Comparison of ENCODE assay signal across 35 cellular contexts in the genomic region with DNA sequence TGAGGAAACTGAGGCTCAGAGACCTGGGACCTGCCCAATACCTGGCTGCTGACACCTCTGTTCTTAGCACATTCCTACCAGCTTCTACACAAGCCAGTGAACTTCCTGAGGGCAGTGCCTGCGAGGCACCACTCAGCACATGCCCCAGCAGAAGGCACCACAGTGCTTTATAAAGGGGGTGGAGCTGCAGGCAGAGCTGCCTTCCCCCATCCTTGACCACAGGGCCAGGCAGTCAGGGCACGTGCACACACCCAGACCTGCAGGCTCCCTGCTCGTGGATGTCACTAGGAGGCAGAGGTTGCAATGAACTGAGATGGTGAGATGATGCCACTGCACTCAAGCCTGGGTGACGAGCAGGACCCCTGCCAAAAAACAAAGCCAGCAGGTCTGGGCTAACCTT. TPM values are rescaled to one million over a fixed set of nuclear protein-coding genes. Genes with fewer than 3 reads are reported as not detected.
DNase-seq lines count a peak whose midpoint lies in the region; ATAC-seq, FAIRE-seq and TF ChIP-seq lines count a peak whose summit lies in the region.
"Had no signal": no experiment of that assay in that cellular context is flagged by ENCODE, and none has a peak within 500 bp of the region (broad histone marks: within the 10 kb centered on the region; RNA-seq: fewer than 3 reads in every experiment).

No MANE protein-coding gene starts in this region.

- no TSS peak for BruUV-seq in HepG2 (replicated peaks; lab: Mats Ljungman, UMichigan)
- no TSS peak for BruUV-seq in OCI-LY7 (replicated peaks; lab: Mats Ljungman, UMichigan)

- no peak overlapping the region for H3K4ac ChIP-seq in mesendoderm (ENCODE audit: low read depth, low read length)

- H2AK5ac ChIP-seq in mesendoderm (ENCODE audit: low read length) = no peak overlapping the region

- intact Hi-C loops in HepG2 (cut with micrococcal nuclease; ENCODE audit: unreplicated experiment) = no loop called here
- intact Hi-C loops in right lobe of liver (cut with DNase I) = no loop called here
- intact Hi-C loops in left colon (cut with DNase I, micrococcal nuclease) = no loop called here
- intact Hi-C loops in OCI-LY7 (cut with micrococcal nuclease; ENCODE audit: unreplicated experiment) = no loop called here
- intact Hi-C loops in activated CD4-positive, alpha-beta T cell treated with anti-CD3 and anti-CD28 coated beads, Interleukin-2, amount 10 ng/mL, durations not matched to agents 24 days and 14 days (cut with micrococcal nuclease) = no loop called here

- 9% methylated on average over 3 of the region's 4 CpGs for WGBS in HepG2 (ENCODE audit: low lambda C conversion rate)
- 53% methylated on average over 3 of the region's 4 CpGs for WGBS in right lobe of liver (ENCODE audit: insufficient coverage, low coverage, low lambda C conversion rate, missing lambda C conversion rate)
- WGBS in mesendoderm (ENCODE audit: extremely low coverage, insufficient coverage, low lambda C conversion rate) = no CpG with 5 or more reads among the region's 4 CpGs

- H3K18ac ChIP-seq in mesendoderm (ENCODE audit: low read length) = no peak overlapping the region

- no peak overlapping the region for H3K23ac ChIP-seq in mesendoderm (ENCODE audit: low read length)

- H3K9ac ChIP-seq in HepG2 (ENCODE audit: insufficient read depth, low read depth, low read length) (no peak overlapping the region), mesendoderm (ENCODE audit: low read length) (no peak overlapping the region)
- H3K9ac ChIP-seq: neural progenitor cell had no signal

- H3K4me3 Mint-ChIP-seq in T-helper 17 cell = no peak overlapping the region
- H3K4me3 Mint-ChIP-seq in activated CD4-positive, alpha-beta T cell treated with anti-CD3 and anti-CD28 coated beads, Interleukin-2, amount 10 ng/mL, durations not matched to agents 24 days and 14 days = no peak overlapping the region
- H3K4me3 Mint-ChIP-seq: activated naive CD8-positive, alpha-beta T cell treated with anti-CD3 and anti-CD28 coated beads for 36 hours; activated T-helper 17 cell treated with anti-CD3 and anti-CD28 coated beads, Interleukin-2, amount 50 U/mL, for 72 hours; dendritic cell treated with granulocyte-macrophage colony-stimulating factor and Interleukin-4, amounts not matched to agents 40 ng/mL and 50 ng/mL, for 4 days; neural progenitor cell; type B pancreatic cell had no signal

- in situ Hi-C loops in HepG2 (cut with HindIII; ENCODE audit: extremely low pct_ligation_motif_present, low pct_unique_long_range_greater_than_20kb) = no loop called here

- H4K20me1 ChIP-seq in HepG2 (ENCODE audit: insufficient read depth, low read length) = no peaks in the 10 kb centered on the region
- no peaks in the 10 kb centered on the region for H4K20me1 ChIP-seq in OCI-LY7 (ENCODE audit: insufficient read depth, low read length)

- H3K9me3 Mint-ChIP-seq in activated CD4-positive, alpha-beta T cell treated with anti-CD3 and anti-CD28 coated beads, Interleukin-2, amount 10 ng/mL, durations not matched to agents 24 days and 14 days = peaks cover 3% of the 10 kb centered on the region
- H3K9me3 Mint-ChIP-seq: activated T-helper 17 cell treated with anti-CD3 and anti-CD28 coated beads, Interleukin-2, amount 50 U/mL, for 72 hours; dendritic cell treated with granulocyte-macrophage colony-stimulating factor and Interleukin-4, amounts not matched to agents 40 ng/mL and 50 ng/mL, for 4 days; neural progenitor cell had no signal

- H3K4me3 ChIP-seq in HepG2 (replicated peaks in 1 of 3; ENCODE audit: insufficient read depth in 1 of 3, low read depth in 2 of 3, low read length in 3 of 3) (no peak overlapping the region), right lobe of liver (no peak overlapping the region), BE2C (ENCODE audit: low read depth, low read length) (no peak overlapping the region), OCI-LY7 (ENCODE audit: low read depth, low read length, poor library complexity, severe bottlenecking) (no peak overlapping the region), mesendoderm (ENCODE audit: low read length) (no peak overlapping the region)
- H3K4me3 ChIP-seq: ascending aorta, GM12878, HAP-1, MG63, neural progenitor cell, sigmoid colon had no signal

- no peak for TF ChIP-seq RAD21 in HepG2 (CRISPR knock-in tag; IDR thresholded peaks at IDR 0.05)

- no peaks in the 10 kb centered on the region for H3K9me2 ChIP-seq in OCI-LY7 (ENCODE audit: insufficient read depth, low read length)

- no peak overlapping the region for H3K56ac ChIP-seq in mesendoderm (ENCODE audit: low read length)

- H2BK5ac ChIP-seq in mesendoderm (ENCODE audit: low read length) = no peak overlapping the region

- H2AFZ ChIP-seq in HepG2 (ENCODE audit: low read length) (no peak overlapping the region), OCI-LY7 (ENCODE audit: low read length) (no peak overlapping the region)
- H2AFZ ChIP-seq: neural progenitor cell had no signal

- H3K4me2 ChIP-seq in HepG2 (ENCODE audit: low read depth, low read length) (no peak overlapping the region), OCI-LY7 (ENCODE audit: low read length) (no peak overlapping the region), mesendoderm (ENCODE audit: low read length) (no peak overlapping the region)
- H3K4me2 ChIP-seq: neural progenitor cell had no signal

- no peak for FAIRE-seq in HepG2 (lab: Jason Lieb, UNC)
- FAIRE-seq: endometrium, GM12878, kidney, RCC 7860 had no signal

- H4K8ac ChIP-seq in mesendoderm (ENCODE audit: low read depth, low read length) = no peak overlapping the region

- TF ChIP-seq CTCF in HepG2 (CRISPR knock-in tag; IDR thresholded peaks at IDR 0.05) = no peak
- TF ChIP-seq CTCF in right lobe of liver (IDR thresholded peaks at IDR 0.05) = no peak
- no peak for TF ChIP-seq CTCF in BE2C (IDR thresholded peaks at IDR 0.05; ENCODE audit: low read depth, low read length)
- TF ChIP-seq CTCF in OCI-LY7 (conservative IDR thresholded peaks at IDR 0.05; ENCODE audit: low read length) = no peak

- peaks cover 32% of the 10 kb centered on the region for H3K4me1 ChIP-seq in HepG2 (ENCODE audit: insufficient read depth, low read length)
- H3K4me1 ChIP-seq in right lobe of liver = no peaks in the 10 kb centered on the region
- no peaks in the 10 kb centered on the region for H3K4me1 ChIP-seq in BE2C
- no peaks in the 10 kb centered on the region for H3K4me1 ChIP-seq in OCI-LY7 (ENCODE audit: insufficient read depth, low read length, poor library complexity, severe bottlenecking)
- H3K4me1 ChIP-seq in mesendoderm (ENCODE audit: control insufficient read depth, low read depth, low read length) = no peaks in the 10 kb centered on the region
- H3K4me1 ChIP-seq: ascending aorta, HAP-1, neural progenitor cell, sigmoid colon had no signal

- H4K5ac ChIP-seq in mesendoderm (ENCODE audit: low read length) = no peak overlapping the region

- ATAC-seq in HepG2 (peak; percentile 43), right lobe of liver (no peak), T-helper 17 cell (no peak), left colon (peak; percentile 47)
- ATAC-seq: activated T-helper 17 cell treated with anti-CD3 and anti-CD28 coated beads, Interleukin-2, amount 50 U/mL, for 72 hours; GM12878 had no signal

- peaks cover under 1% of the 10 kb centered on the region for H3K36me3 Mint-ChIP-seq in T-helper 17 cell (ENCODE audit: low read depth)
- no peaks in the 10 kb centered on the region for H3K36me3 Mint-ChIP-seq in activated CD4-positive, alpha-beta T cell treated with anti-CD3 and anti-CD28 coated beads, Interleukin-2, amount 10 ng/mL, durations not matched to agents 24 days and 14 days (ENCODE audit: low read depth)
- H3K36me3 Mint-ChIP-seq: activated naive CD8-positive, alpha-beta T cell treated with anti-CD3 and anti-CD28 coated beads for 36 hours; neural progenitor cell had no signal

- TF ChIP-seq EP300 in HepG2 (IDR thresholded peaks at IDR 0.05; ENCODE audit: low read depth in 2 of 2, low read length in 2 of 2) (no peak), HepG2 (CRISPR knock-in tag; IDR thresholded peaks at IDR 0.05; ENCODE audit: borderline replicate concordance) (no peak)

- H3K79me1 ChIP-seq in mesendoderm (ENCODE audit: low read length) = no peaks in the 10 kb centered on the region

- no peaks in the 10 kb centered on the region for H3K36me3 ChIP-seq in HepG2 (replicated peaks in 1 of 2; ENCODE audit: control insufficient read depth in 1 of 2, insufficient read depth in 2 of 2, low read length in 2 of 2)
- no peaks in the 10 kb centered on the region for H3K36me3 ChIP-seq in right lobe of liver
- no peaks in the 10 kb centered on the region for H3K36me3 ChIP-seq in BE2C
- H3K36me3 ChIP-seq in OCI-LY7 (ENCODE audit: insufficient read depth, low read length) = no peaks in the 10 kb centered on the region
- H3K36me3 ChIP-seq in mesendoderm (ENCODE audit: control insufficient read depth, insufficient read depth, low read length) = no peaks in the 10 kb centered on the region
- H3K36me3 ChIP-seq: ascending aorta, HAP-1, MG63, neural progenitor cell, sigmoid colon, WERI-Rb-1 had no signal

- H3K27ac ChIP-seq in HepG2 (ENCODE audit: extremely low read length, insufficient read depth, low read length) = no peak overlapping the region
- H3K27ac ChIP-seq in right lobe of liver = no peak overlapping the region
- no peak overlapping the region for H3K27ac ChIP-seq in OCI-LY7 (ENCODE audit: low read depth, low read length, poor library complexity, severe bottlenecking)
- no peak overlapping the region for H3K27ac ChIP-seq in mesendoderm (ENCODE audit: low read depth, low read length)
- H3K27ac ChIP-seq: ascending aorta, neural progenitor cell, sigmoid colon, WERI-Rb-1 had no signal

- H3K27me3 Mint-ChIP-seq in T-helper 17 cell = peaks cover 5% of the 10 kb centered on the region
- peaks cover 5% of the 10 kb centered on the region for H3K27me3 Mint-ChIP-seq in activated CD4-positive, alpha-beta T cell treated with anti-CD3 and anti-CD28 coated beads, Interleukin-2, amount 10 ng/mL, durations not matched to agents 24 days and 14 days
- H3K27me3 Mint-ChIP-seq: type B pancreatic cell had no signal

- POLR2A ChIA-PET in HepG2 (lab: Yijun Ruan, JAX) = no interaction called here
- POLR2A ChIA-PET in OCI-LY7 (lab: Charles Lee) = no interaction called here

- H3K4me1 Mint-ChIP-seq in T-helper 17 cell = peaks cover 8% of the 10 kb centered on the region
- peaks cover 3% of the 10 kb centered on the region for H3K4me1 Mint-ChIP-seq in activated CD4-positive, alpha-beta T cell treated with anti-CD3 and anti-CD28 coated beads, Interleukin-2, amount 10 ng/mL, durations not matched to agents 24 days and 14 days
- H3K4me1 Mint-ChIP-seq: activated naive CD8-positive, alpha-beta T cell treated with anti-CD3 and anti-CD28 coated beads for 36 hours; activated T-helper 17 cell treated with anti-CD3 and anti-CD28 coated beads, Interleukin-2, amount 50 U/mL, for 72 hours had no signal

- no peak overlapping the region for H2BK15ac ChIP-seq in mesendoderm (replicated peaks; ENCODE audit: low read depth)

- no peak overlapping the region for H2BK120ac ChIP-seq in mesendoderm (ENCODE audit: low read depth, low read length)

- CTCF ChIA-PET in HepG2 (lab: Yijun Ruan, JAX; ENCODE audit: low intra/inter-chr PET ratio, low total read pairs) (no interaction called here), OCI-LY7 (lab: Charles Lee; ENCODE audit: unreplicated experiment) (no interaction called here)

- peaks cover 3% of the 10 kb centered on the region in 2 experiments; a peak in 2 of 5 replicates for H3K27me3 ChIP-seq in HepG2 (ENCODE audit: control insufficient read depth in 1 of 2, insufficient read depth in 2 of 2, low read length in 2 of 2)
- H3K27me3 ChIP-seq in right lobe of liver = no peaks in the 10 kb centered on the region
- no peaks in the 10 kb centered on the region for H3K27me3 ChIP-seq in BE2C
- H3K27me3 ChIP-seq in mesendoderm (ENCODE audit: insufficient read depth, low read length, poor library complexity) = no peaks in the 10 kb centered on the region
- H3K27me3 ChIP-seq: ascending aorta, MG63, neural progenitor cell had no signal

- H3K79me2 ChIP-seq in HepG2 (ENCODE audit: insufficient read depth, low read length) = no peaks in the 10 kb centered on the region
- no peaks in the 10 kb centered on the region for H3K79me2 ChIP-seq in OCI-LY7 (ENCODE audit: insufficient read depth, low read depth, low read length)
- H3K79me2 ChIP-seq in mesendoderm (ENCODE audit: control insufficient read depth, insufficient read depth, low read length) = no peaks in the 10 kb centered on the region

- DNase-seq in HepG2 (ENCODE audit: low spot score) = no peak
- DNase-seq in right lobe of liver = no peak
- DNase-seq in T-helper 17 cell = no peak
- DNase-seq in left colon = no peak
- no peak for DNase-seq in BE2C
- no peak for DNase-seq in OCI-LY7 (ENCODE audit: low spot score)
- no peak for DNase-seq in activated CD4-positive, alpha-beta T cell treated with anti-CD3 and anti-CD28 coated beads, Interleukin-2, amount 10 ng/mL, durations not matched to agents 24 days and 14 days
- no peak for DNase-seq in mesendoderm
- DNase-seq: activated CD4-positive, alpha-beta T cell treated with anti-CD3 and anti-CD28 coated beads, Interleukin-2, amount 50 U/mL, for 1 hour; activated CD8-positive, alpha-beta memory T cell treated with anti-CD3 and anti-CD28 coated beads, Interleukin-2, amount 50 U/mL, for 4 hours; activated naive CD8-positive, alpha-beta T cell treated with anti-CD3 and anti-CD28 coated beads for 36 hours; Caco-2; caudate nucleus; DND-41; IMR-90; kidney; MG63; NCI-H2171; NCI-H524 treated with DMSO at 0.1 percent for 48 hours; sigmoid colon; stimulated activated CD4-positive, alpha-beta T cell treated with anti-CD3 and anti-CD28 coated beads, Interleukin-15, amount 100 ng/mL, for 24 hours; WERI-Rb-1 had no signal

- TF ChIP-seq POLR2A in HepG2 (IDR thresholded peaks at IDR 0.05; ENCODE audit: insufficient read depth in 1 of 2, low read depth in 2 of 2, low read length in 2 of 2) (no peak), right lobe of liver (IDR thresholded peaks at IDR 0.05) (no peak)

- H3K27ac Mint-ChIP-seq in T-helper 17 cell = peak overlapping the region; percentile 60
- H3K27ac Mint-ChIP-seq in activated CD4-positive, alpha-beta T cell treated with anti-CD3 and anti-CD28 coated beads, Interleukin-2, amount 10 ng/mL, durations not matched to agents 24 days and 14 days = no peak overlapping the region
- H3K27ac Mint-ChIP-seq: activated naive CD8-positive, alpha-beta T cell treated with anti-CD3 and anti-CD28 coated beads for 36 hours; activated T-helper 17 cell treated with anti-CD3 and anti-CD28 coated beads, Interleukin-2, amount 50 U/mL, for 72 hours; dendritic cell treated with granulocyte-macrophage colony-stimulating factor and Interleukin-4, amounts not matched to agents 40 ng/mL and 50 ng/mL, for 4 days; neural progenitor cell; progenitor cell of endocrine pancreas; type B pancreatic cell had no signal

- H3K9me3 ChIP-seq in HepG2 (ENCODE audit: low read length) (no peaks in the 10 kb centered on the region), right lobe of liver (no peaks in the 10 kb centered on the region), T-helper 17 cell (ENCODE audit: control insufficient read depth, low read length, poor library complexity, severe bottlenecking) (no peaks in the 10 kb centered on the region), BE2C (no peaks in the 10 kb centered on the region), OCI-LY7 (ENCODE audit: low read length) (no peaks in the 10 kb centered on the region)
- H3K9me3 ChIP-seq: ascending aorta, HAP-1, MG63, sigmoid colon had no signal

RNA-seq across cellular contexts. Expression of gene TUBB8, which starts 39.2 kb away (rescaled TPM):
- total RNA-seq in HepG2 (2016; rRNA removed; fragmentation: Illumina TruSeq; extraction: Trizol) = 0.24 and 0.31 TPM in 2 replicates
- not detected in 2 replicates for total RNA-seq in HepG2 (2016; cell fraction: cytosol; rRNA removed; fragmentation: Illumina TruSeq; extraction: Trizol; ENCODE audit: low read depth)
- total RNA-seq in HepG2 (2016; cell fraction: insoluble cytoplasmic fraction; rRNA removed; fragmentation: Illumina TruSeq; extraction: Trizol) = not detected in 2 replicates
- 0.24 and 0.25 TPM in 2 replicates for total RNA-seq in HepG2 (2016; cell fraction: membrane; rRNA removed; fragmentation: Illumina TruSeq; extraction: Trizol)
- not detected in 2 replicates for total RNA-seq in HepG2 (2016; cell fraction: nucleus; rRNA removed; fragmentation: Illumina TruSeq; extraction: Trizol)
- polyA plus RNA-seq in HepG2 (2011; rRNA removed) = 0.26 and 0.50 TPM in 2 replicates
- 0.08 and 0.15 TPM in 2 replicates for polyA plus RNA-seq in HepG2 (2011; cell fraction: cytosol; rRNA removed)
- 0.31 and 0.45 TPM in 2 replicates for polyA plus RNA-seq in HepG2 (2011; cell fraction: nucleus; rRNA removed)
- polyA plus RNA-seq in HepG2 (2012) = 0.12 and 0.58 TPM in 2 replicates
- polyA plus RNA-seq in HepG2 (2016; cell fraction: cytosol; fragmentation: Illumina TruSeq; extraction: Trizol; ENCODE audit: low read depth) = not detected in 2 replicates
- not detected in 2 replicates for polyA plus RNA-seq in HepG2 (2016; cell fraction: insoluble cytoplasmic fraction; fragmentation: Illumina TruSeq; extraction: Trizol; ENCODE audit: low read depth)
- polyA plus RNA-seq in HepG2 (2016; cell fraction: membrane; fragmentation: Illumina TruSeq; extraction: Trizol; ENCODE audit: low read depth) = 0.14 TPM in 1 of 2 replicates, not detected in the other
- polyA plus RNA-seq in HepG2 (2016; cell fraction: nucleus; fragmentation: Illumina TruSeq; extraction: Trizol; ENCODE audit: insufficient read depth, low read depth) = 0.55 TPM in 1 of 2 replicates, not detected in the other
- polyA minus RNA-seq in HepG2 (2011; rRNA and poly(A)+ RNA removed; ENCODE audit: low replicate concordance) = not detected in 2 replicates
- polyA minus RNA-seq in HepG2 (2011; cell fraction: cytosol; rRNA and poly(A)+ RNA removed) = not detected in 2 replicates
- polyA minus RNA-seq in HepG2 (2011; cell fraction: nucleus; rRNA and poly(A)+ RNA removed) = not detected in 2 replicates
- not detected for total RNA-seq in right lobe of liver
- total RNA-seq in T-helper 17 cell = not detected
- total RNA-seq in left colon = under 1 TPM in 1 of 2 donors, not detected in 1; 0.40 TPM
- not detected for polyA plus RNA-seq in BE2C (2012; ENCODE audit: insufficient read depth, insufficient read length, low read depth)
- total RNA-seq in OCI-LY7 (2014; rRNA removed; shearing (Covaris generic)) = not detected in 2 replicates
- not detected in 2 replicates for total RNA-seq in OCI-LY7 (2022)
- total RNA-seq in activated CD4-positive, alpha-beta T cell treated with anti-CD3 and anti-CD28 coated beads, Interleukin-2, amount 10 ng/mL, durations not matched to agents 24 days and 14 days = not detected in 2 replicates
- 0.49 TPM for polyA plus RNA-seq in mesendoderm (2013, experiment 1 of 2)
- 0.39 TPM for polyA plus RNA-seq in mesendoderm (2013, experiment 2 of 2)
- total RNA-seq: activated naive CD8-positive, alpha-beta T cell treated with anti-CD3 and anti-CD28 coated beads for 36 hours; activated T-helper 17 cell treated with anti-CD3 and anti-CD28 coated beads, Interleukin-2, amount 50 U/mL, for 72 hours; ascending aorta; Caco-2; GM12878; IMR-90; kidney; lung microvascular endothelial cell; SK-MEL-5; T-helper 1 cell treated with Interleukin-12 subunit alpha and Interleukin-12 subunit beta and Interleukin-4 antibody, amounts not matched to agents 30 ng/mL and 1 ng/mL, for 36 hours had no signal
- polyA plus RNA-seq: GM12878 had no signal

RNA-seq across cellular contexts. Expression of gene ZMYND11, which starts 47.0 kb away (rescaled TPM):
- total RNA-seq in HepG2 (2016; rRNA removed; fragmentation: Illumina TruSeq; extraction: Trizol) (38.7 and 51.6 TPM in 2 replicates), right lobe of liver (10 to 100 TPM; 22.5 to 30.6 (median 24.4) TPM), T-helper 17 cell (10 to 100 TPM; 41.3 TPM), left colon (10 to 100 TPM; 42.7 to 54.9 TPM), OCI-LY7 (2022) (2.3 and 4.0 TPM in 2 replicates)
- total RNA-seq in HepG2 (2016; cell fraction: cytosol; rRNA removed; fragmentation: Illumina TruSeq; extraction: Trizol; ENCODE audit: low read depth) = 41.7 and 43.0 TPM in 2 replicates
- 39.7 and 45.5 TPM in 2 replicates for total RNA-seq in HepG2 (2016; cell fraction: insoluble cytoplasmic fraction; rRNA removed; fragmentation: Illumina TruSeq; extraction: Trizol)
- total RNA-seq in HepG2 (2016; cell fraction: membrane; rRNA removed; fragmentation: Illumina TruSeq; extraction: Trizol) = 41.4 and 46.8 TPM in 2 replicates
- total RNA-seq in HepG2 (2016; cell fraction: nucleus; rRNA removed; fragmentation: Illumina TruSeq; extraction: Trizol) = 26.0 and 28.1 TPM in 2 replicates
- polyA plus RNA-seq in HepG2 (2011; rRNA removed) = 14.4 and 17.5 TPM in 2 replicates
- polyA plus RNA-seq in HepG2 (2011; cell fraction: cytosol; rRNA removed) = 7.1 and 10.5 TPM in 2 replicates
- polyA plus RNA-seq in HepG2 (2011; cell fraction: nucleus; rRNA removed) = 15.3 and 16.1 TPM in 2 replicates
- 20.6 and 22.6 TPM in 2 replicates for polyA plus RNA-seq in HepG2 (2012)
- polyA plus RNA-seq in HepG2 (2016; cell fraction: cytosol; fragmentation: Illumina TruSeq; extraction: Trizol; ENCODE audit: low read depth) = 6.9 and 7.8 TPM in 2 replicates
- 49.4 TPM in 2 replicates for polyA plus RNA-seq in HepG2 (2016; cell fraction: insoluble cytoplasmic fraction; fragmentation: Illumina TruSeq; extraction: Trizol; ENCODE audit: low read depth)
- 19.0 and 22.8 TPM in 2 replicates for polyA plus RNA-seq in HepG2 (2016; cell fraction: membrane; fragmentation: Illumina TruSeq; extraction: Trizol; ENCODE audit: low read depth)
- polyA plus RNA-seq in HepG2 (2016; cell fraction: nucleus; fragmentation: Illumina TruSeq; extraction: Trizol; ENCODE audit: insufficient read depth, low read depth) = 38.6 and 42.2 TPM in 2 replicates
- polyA minus RNA-seq in HepG2 (2011; rRNA and poly(A)+ RNA removed; ENCODE audit: low replicate concordance) = 10.0 and 17.5 TPM in 2 replicates
- polyA minus RNA-seq in HepG2 (2011; cell fraction: cytosol; rRNA and poly(A)+ RNA removed) = 14.3 and 19.5 TPM in 2 replicates
- 14.9 and 19.9 TPM in 2 replicates for polyA minus RNA-seq in HepG2 (2011; cell fraction: nucleus; rRNA and poly(A)+ RNA removed)
- polyA plus RNA-seq in BE2C (2012; ENCODE audit: insufficient read depth, insufficient read length, low read depth) = 30.0 TPM
- 2.9 and 5.5 TPM in 2 replicates for total RNA-seq in OCI-LY7 (2014; rRNA removed; shearing (Covaris generic))
- 29.4 and 31.0 TPM in 2 replicates for total RNA-seq in activated CD4-positive, alpha-beta T cell treated with anti-CD3 and anti-CD28 coated beads, Interleukin-2, amount 10 ng/mL, durations not matched to agents 24 days and 14 days
- polyA plus RNA-seq in mesendoderm (2013, experiment 1 of 2) = 24.7 TPM
- 24.1 TPM for polyA plus RNA-seq in mesendoderm (2013, experiment 2 of 2)

Comparison
In these comparisons a context has a peak if more than half of its experiments do, and no peak if none do; other contexts are left out.
1. ATAC-seq: peak in HepG2 (single experiment) and left colon (single experiment); none in right lobe of liver (0 of 4) and T-helper 17 cell (single experiment).